Comparison of ENCODE assay signal across 14 cellular contexts in the genomic region with DNA sequence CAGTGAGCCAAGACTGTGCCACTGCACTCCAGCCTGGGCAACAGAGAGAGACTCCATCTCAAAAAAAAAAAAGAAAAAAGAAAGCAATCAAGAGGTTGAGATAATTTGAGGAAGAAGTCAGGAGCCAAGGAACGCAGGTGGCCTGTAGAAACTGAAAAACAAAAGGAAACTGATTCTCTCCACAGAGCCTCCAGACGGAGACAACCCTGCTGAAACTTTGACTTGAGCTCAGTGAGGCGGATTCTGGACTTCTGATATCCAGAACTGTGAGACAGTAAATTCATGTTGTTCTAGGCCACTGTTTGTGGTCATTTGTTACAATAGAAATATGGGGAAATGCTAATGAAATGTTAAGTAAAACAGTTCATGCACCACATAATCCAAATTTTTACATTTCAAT. TPM values are rescaled to one million over a fixed set of nuclear protein-coding genes. Genes with fewer than 3 reads are reported as not detected.
"Had no signal": no experiment of that assay in that cellular context is flagged by ENCODE, and none has a peak within 500 bp of the region (broad histone marks: within the 10 kb centered on the region; RNA-seq: fewer than 3 reads in every experiment).

No MANE protein-coding gene starts in this region.

- H2AFZ ChIP-seq: hepatocyte, neural progenitor cell had no signal

- DNase-seq: activated B cell treated with CpG ODN at 0.5 μM for 24 hours; activated CD8-positive, alpha-beta memory T cell treated with anti-CD3 and anti-CD28 coated beads, Interleukin-2, amount 10 ng/mL, durations not matched to agents 7 days and 5 days; body of pancreas; effector memory CD8-positive, alpha-beta T cell; ovary had no signal

- H3K27me3 Mint-ChIP-seq: activated B cell treated with CpG ODN at 0.5 μM for 24 hours; activated CD8-positive, alpha-beta memory T cell treated with anti-CD3 and anti-CD28 coated beads, Interleukin-2, amount 10 ng/mL, durations not matched to agents 7 days and 5 days; central memory CD8-positive, alpha-beta T cell; effector memory CD8-positive, alpha-beta T cell had no signal

- ATAC-seq: activated CD8-positive, alpha-beta memory T cell treated with anti-CD3 and anti-CD28 coated beads, Interleukin-2, amount 10 ng/mL, durations not matched to agents 7 days and 5 days; body of pancreas; effector memory CD8-positive, alpha-beta T cell had no signal

- H3K9me3 Mint-ChIP-seq: activated B cell treated with CpG ODN at 0.5 μM for 24 hours; activated naive CD4-positive, alpha-beta T cell treated with anti-CD3 and anti-CD28 coated beads for 36 hours; central memory CD8-positive, alpha-beta T cell; effector memory CD8-positive, alpha-beta T cell; neural progenitor cell had no signal

- H3K4me3 ChIP-seq: body of pancreas, hepatocyte, neural progenitor cell, ovary, tibial nerve had no signal

- H3K27ac Mint-ChIP-seq: activated B cell treated with CpG ODN at 0.5 μM for 24 hours; activated CD8-positive, alpha-beta memory T cell treated with anti-CD3 and anti-CD28 coated beads, Interleukin-2, amount 10 ng/mL, durations not matched to agents 7 days and 5 days; activated naive CD4-positive, alpha-beta T cell treated with anti-CD3 and anti-CD28 coated beads for 36 hours; neural progenitor cell had no signal

- H3K9ac ChIP-seq: neural progenitor cell had no signal

- H3K9me3 ChIP-seq: body of pancreas, ovary, tibial nerve had no signal

- H3K4me3 Mint-ChIP-seq: activated B cell treated with CpG ODN at 0.5 μM for 24 hours; activated CD8-positive, alpha-beta memory T cell treated with anti-CD3 and anti-CD28 coated beads, Interleukin-2, amount 10 ng/mL, durations not matched to agents 7 days and 5 days; activated naive CD4-positive, alpha-beta T cell treated with anti-CD3 and anti-CD28 coated beads for 36 hours; central memory CD8-positive, alpha-beta T cell; neural progenitor cell had no signal

- H3K36me3 ChIP-seq: neural progenitor cell, ovary had no signal

- H3K27ac ChIP-seq: body of pancreas, hepatocyte, neural progenitor cell, ovary, tibial nerve had no signal

- H3K4me2 ChIP-seq: hepatocyte, neural progenitor cell had no signal

- H3K27me3 ChIP-seq: body of pancreas, hepatocyte, neural progenitor cell, ovary, tibial nerve had no signal

RNA-seq across cellular contexts. Expression of a gene that starts 33.6 kb away (rescaled TPM):
- total RNA-seq: activated B cell treated with CpG ODN at 0.5 μM for 24 hours; activated CD8-positive, alpha-beta memory T cell treated with anti-CD3 and anti-CD28 coated beads, Interleukin-2, amount 10 ng/mL, durations not matched to agents 7 days and 5 days; activated naive CD4-positive, alpha-beta T cell treated with anti-CD3 and anti-CD28 coated beads for 36 hours; epithelial cell of proximal tubule; kidney epithelial cell; skeletal muscle tissue; T-helper 1 cell treated with Interleukin-12 subunit alpha and Interleukin-12 subunit beta and Interleukin-4 antibody, amounts not matched to agents 30 ng/mL and 1 ng/mL, for 36 hours had no signal
